18 cellular contexts compared by ENCODE assay signal in the genomic region with DNA sequence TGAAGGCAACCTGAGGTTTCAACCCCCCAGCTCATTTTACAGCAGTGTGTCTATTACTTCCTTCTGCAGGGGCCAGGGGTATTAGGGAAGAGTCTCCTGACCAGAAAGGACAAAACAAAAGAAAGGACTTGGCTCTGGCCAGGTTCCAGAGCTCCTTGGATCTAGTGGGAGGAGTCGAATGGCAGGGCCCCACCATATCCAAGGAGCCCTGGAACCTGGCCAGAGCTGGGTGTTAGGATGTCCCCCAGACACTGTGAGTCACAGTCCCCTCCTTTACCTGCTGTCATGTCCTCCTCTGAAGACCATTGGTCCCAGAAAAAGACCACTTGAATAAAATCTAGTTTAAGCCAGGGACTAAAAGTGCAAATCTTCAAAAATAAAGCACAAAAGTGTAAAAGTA.
DNase-seq lines count a peak whose midpoint lies in the region; ATAC-seq, FAIRE-seq and TF ChIP-seq lines count a peak whose summit lies in the region.
"Had no signal": no experiment of that assay in that cellular context is flagged by ENCODE, and none has a peak within 500 bp of the region (broad histone marks: within the 10 kb centered on the region; RNA-seq: fewer than 3 reads in every experiment).

No MANE protein-coding gene starts in this region.

- H3K27me3 Mint-ChIP-seq in effector memory CD8-positive, alpha-beta T cell, result no peaks in the 10 kb centered on the region
- no peaks in the 10 kb centered on the region for H3K27me3 Mint-ChIP-seq in activated CD8-positive, alpha-beta T cell treated with anti-CD3 and anti-CD28 coated beads for 36 hours
- H3K27me3 Mint-ChIP-seq: CD4-positive, alpha-beta T cell; T-cell had no signal

- POLR2A ChIA-PET in activated CD8-positive, alpha-beta T cell treated with anti-CD3 and anti-CD28 coated beads for 36 hours (lab: Charles Lee), result no interaction called here

- DNase-seq in left ventricle myocardium superior (peak; percentile 45), Right ventricle myocardium inferior (ENCODE audit: missing footprints) (no peak), NCI-H1105 treated with DMSO at 0.1 percent for 48 hours (lab: John Stamatoyannopoulos, UW) (peak; percentile 36), dermis blood vessel endothelial cell (peak; percentile 59), urothelium cell line (ENCODE audit: low spot score) (peak; percentile 23), HUDEP-2 (lab: John Stamatoyannopoulos, UW; ENCODE audit: unreplicated experiment in 76 of 76) (no peak)
- no peak for DNase-seq in effector memory CD8-positive, alpha-beta T cell
- DNase-seq in activated CD8-positive, alpha-beta T cell treated with anti-CD3 and anti-CD28 coated beads for 36 hours, result no peak
- DNase-seq: activated CD4-positive, alpha-beta T cell treated with anti-CD3 and anti-CD28 coated beads for 4 hours; CD4-positive, alpha-beta T cell; DND-41; left lung; NCI-H1694; SHP77 treated with DMSO at 0.1 percent for 48 hours; stimulated activated CD4-positive, alpha-beta T cell treated with anti-CD3 and anti-CD28 coated beads, Interleukin-12 subunit alpha, Interleukin-12 subunit beta, amount 100 ng/mL, for 4 hours; T-cell had no signal

- H3K9me3 Mint-ChIP-seq in effector memory CD8-positive, alpha-beta T cell, result no peaks in the 10 kb centered on the region
- H3K9me3 Mint-ChIP-seq in activated CD8-positive, alpha-beta T cell treated with anti-CD3 and anti-CD28 coated beads for 36 hours, result no peaks in the 10 kb centered on the region
- H3K9me3 Mint-ChIP-seq: CD4-positive, alpha-beta T cell; T-cell had no signal

- TF ChIP-seq CTCF in activated CD8-positive, alpha-beta T cell treated with anti-CD3 and anti-CD28 coated beads for 36 hours (IDR thresholded peaks at IDR 0.05), result no peak

- H3K4me3 Mint-ChIP-seq in effector memory CD8-positive, alpha-beta T cell, result no peak overlapping the region
- H3K4me3 Mint-ChIP-seq in activated CD8-positive, alpha-beta T cell treated with anti-CD3 and anti-CD28 coated beads for 36 hours, result no peak overlapping the region
- H3K4me3 Mint-ChIP-seq: CD4-positive, alpha-beta T cell; T-cell had no signal

- no peaks in the 10 kb centered on the region for H3K4me1 Mint-ChIP-seq in effector memory CD8-positive, alpha-beta T cell (ENCODE audit: low read depth in 2 of 2)
- H3K4me1 Mint-ChIP-seq in activated CD8-positive, alpha-beta T cell treated with anti-CD3 and anti-CD28 coated beads for 36 hours (ENCODE audit: low read depth), result peaks cover 2% of the 10 kb centered on the region

- ATAC-seq in left ventricle myocardium superior, result peak; percentile 47
- no peak for ATAC-seq in Right ventricle myocardium inferior
- no peak for ATAC-seq in effector memory CD8-positive, alpha-beta T cell (replicated peaks)
- no peak for ATAC-seq in activated CD8-positive, alpha-beta T cell treated with anti-CD3 and anti-CD28 coated beads for 36 hours
- ATAC-seq: esophagus mucosa, left lung, T-cell had no signal

- CTCF ChIA-PET in activated CD8-positive, alpha-beta T cell treated with anti-CD3 and anti-CD28 coated beads for 36 hours (lab: Charles Lee), result no interaction called here

- peak overlapping the region in 1 of 2 donors; percentile 47 for H3K27ac Mint-ChIP-seq in effector memory CD8-positive, alpha-beta T cell
- H3K27ac Mint-ChIP-seq in activated CD8-positive, alpha-beta T cell treated with anti-CD3 and anti-CD28 coated beads for 36 hours, result no peak overlapping the region
- H3K27ac Mint-ChIP-seq: activated T-helper 2 cell treated with anti-CD3 and anti-CD28 coated beads, Interferon-gamma antibody, Interleukin-2, Interleukin-4, amounts not matched to agents 10 μg/mL and 5 μg/mL and 100 μg/mL, durations not matched to agents 14 hours and 24 hours and 36 hours had no signal

- intact Hi-C loops in left ventricle myocardium superior (cut with micrococcal nuclease), result no loop called here
- intact Hi-C loops in Right ventricle myocardium inferior (cut with DNase I), result no loop called here
- intact Hi-C loops in activated CD8-positive, alpha-beta T cell treated with anti-CD3 and anti-CD28 coated beads for 36 hours (cut with micrococcal nuclease), result no loop called here

- no peak for FAIRE-seq in urothelium cell line (lab: Jason Lieb, UNC)

- H3K36me3 Mint-ChIP-seq in effector memory CD8-positive, alpha-beta T cell (ENCODE audit: insufficient read depth), result peaks cover 6% of the 10 kb centered on the region
- peaks cover 11% of the 10 kb centered on the region for H3K36me3 Mint-ChIP-seq in activated CD8-positive, alpha-beta T cell treated with anti-CD3 and anti-CD28 coated beads for 36 hours (ENCODE audit: low read depth)

Comparison
In these comparisons a context has a peak if more than half of its experiments do, and no peak if none do; other contexts are left out.
1. DNase-seq: peak in left ventricle myocardium superior (single experiment), NCI-H1105 treated with DMSO at 0.1 percent for 48 hours (single experiment), dermis blood vessel endothelial cell (single experiment) and urothelium cell line (single experiment); none in Right ventricle myocardium inferior (single experiment), HUDEP-2 (0 of 76), effector memory CD8-positive, alpha-beta T cell (0 of 3) and activated CD8-positive, alpha-beta T cell treated with anti-CD3 and anti-CD28 coated beads for 36 hours (single experiment).